31 cellular contexts compared by ENCODE assay signal in the genomic region with DNA sequence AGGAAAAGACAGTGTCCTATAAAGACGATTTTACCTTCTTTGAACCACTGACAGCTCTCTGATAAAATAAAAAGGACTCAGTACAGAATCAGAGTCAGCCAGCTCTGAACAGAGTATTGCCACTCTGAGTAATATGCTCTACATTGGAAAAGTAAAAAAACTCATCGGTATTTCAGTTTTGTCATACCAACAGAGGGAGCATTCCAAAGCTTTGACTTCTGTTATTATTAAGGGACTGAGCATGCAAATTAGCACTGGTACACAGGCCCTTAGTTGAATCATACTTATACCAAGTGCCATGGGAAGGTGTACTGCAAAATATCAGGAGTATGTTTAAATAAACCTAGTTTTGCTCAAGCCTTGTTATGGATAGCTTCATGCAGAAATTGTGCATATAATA.
DNase-seq lines count a peak whose midpoint lies in the region; ATAC-seq, FAIRE-seq and TF ChIP-seq lines count a peak whose summit lies in the region.
"Had no signal": no experiment of that assay in that cellular context is flagged by ENCODE, and none has a peak within 500 bp of the region (broad histone marks: within the 10 kb centered on the region; RNA-seq: fewer than 3 reads in every experiment).

No MANE protein-coding gene starts in this region.

- H3K36me3 ChIP-seq in GM23338 (ENCODE audit: insufficient read depth) (peaks cover under 1% of the 10 kb centered on the region; the same call in 1 of the 2 replicates), PC-3 (ENCODE audit: low read depth, low read length) (no peaks in the 10 kb centered on the region), bronchial epithelial cell (ENCODE audit: control insufficient read depth, insufficient read depth, low read length) (no peaks in the 10 kb centered on the region)
- H3K36me3 ChIP-seq: thyroid gland had no signal

- no peak overlapping the region for H3K4me3 ChIP-seq in GM23338
- H3K4me3 ChIP-seq in PC-3 (ENCODE audit: low read length) = no peak overlapping the region
- no peak overlapping the region for H3K4me3 ChIP-seq in bronchial epithelial cell (ENCODE audit: low read depth, low read length)
- H3K4me3 ChIP-seq: hepatocyte, thyroid gland had no signal

- H4K20me1 ChIP-seq in GM23338 (replicated peaks; ENCODE audit: insufficient read depth) (no peaks in the 10 kb centered on the region), PC-3 (ENCODE audit: low read length) (no peaks in the 10 kb centered on the region)

- H2AFZ ChIP-seq in GM23338 (peak overlapping the region; percentile 28; the same call in 1 of the 2 replicates), PC-3 (ENCODE audit: low read length) (no peak overlapping the region)
- H2AFZ ChIP-seq: hepatocyte, parathyroid adenoma had no signal

- 0 out of 2 replicates have a peak overlapping the region, but pooled peaks have one; percentile 11 for H3K27ac Mint-ChIP-seq in GM23338
- H3K27ac Mint-ChIP-seq in endothelial cell (ENCODE audit: unreplicated experiment) = no peak overlapping the region
- H3K27ac Mint-ChIP-seq: activated naive CD4-positive, alpha-beta T cell treated with anti-CD3 and anti-CD28 coated beads, Interleukin-2, amount 10 ng/mL, durations not matched to agents 7 days and 5 days; natural killer cell had no signal

- H3K9ac ChIP-seq in PC-3 (ENCODE audit: low read length) = no peak overlapping the region
- H3K9ac ChIP-seq: KMS-11, parathyroid adenoma had no signal

- H3K27me3 ChIP-seq in GM23338 (ENCODE audit: insufficient read depth) (no peaks in the 10 kb centered on the region), PC-3 (ENCODE audit: low read length) (no peaks in the 10 kb centered on the region), bronchial epithelial cell (ENCODE audit: control insufficient read depth, insufficient read depth, low read length) (no peaks in the 10 kb centered on the region)
- H3K27me3 ChIP-seq: hepatocyte, thyroid gland had no signal

- no TSS peak for BruUV-seq in PC-3 (replicated peaks; lab: Mats Ljungman, UMichigan)

- H3K4me1 Mint-ChIP-seq in GM23338 (no peaks in the 10 kb centered on the region), endothelial cell (ENCODE audit: unreplicated experiment) (no peaks in the 10 kb centered on the region)
- H3K4me1 Mint-ChIP-seq: activated naive CD4-positive, alpha-beta T cell treated with anti-CD3 and anti-CD28 coated beads, Interleukin-2, amount 10 ng/mL, durations not matched to agents 7 days and 5 days; natural killer cell had no signal

- H3K9me3 Mint-ChIP-seq in GM23338 (peaks cover 33% of the 10 kb centered on the region), endothelial cell (ENCODE audit: unreplicated experiment) (no peaks in the 10 kb centered on the region)

- ATAC-seq in GM23338 (no peak), PC-3 (no peak), GM19328 (IDR thresholded peaks at IDR 0.05; ENCODE audit: unreplicated experiment) (no peak)
- ATAC-seq: activated T-cell treated with anti-CD3 and anti-CD28 coated beads, Interleukin-2, amount 50 U/mL, for 4 hours; left ventricle myocardium superior; natural killer cell; sciatic nerve; stimulated activated naive CD8-positive, alpha-beta T cell treated with anti-CD3 and anti-CD28 coated beads, Interleukin-15, Interleukin-2, amounts not matched to agents 100 U/mL and 50 U/mL, for 24 hours had no signal

- no peak overlapping the region for H3K27ac ChIP-seq in GM23338 (ENCODE audit: low read depth)
- no peak overlapping the region for H3K27ac ChIP-seq in PC-3 (ENCODE audit: low read length)
- H3K27ac ChIP-seq: hepatocyte, KMS-11, parathyroid adenoma, thyroid gland had no signal

- POLR2A ChIA-PET in PC-3 (lab: Charles Lee; ENCODE audit: unreplicated experiment) = no interaction called here
- POLR2A ChIA-PET in HEK293T (lab: Yijun Ruan, JAX) = no interaction called here

- H3K9me3 ChIP-seq in PC-3 (ENCODE audit: low read length) = peaks cover 35% of the 10 kb centered on the region
- H3K9me3 ChIP-seq: thyroid gland had no signal

- CTCF ChIA-PET in PC-3 (lab: Charles Lee) = no interaction called here
- CTCF ChIA-PET in HEK293T (lab: Yijun Ruan, JAX) = no interaction called here

- H3F3A ChIP-seq in GM23338 (replicated peaks; ENCODE audit: low read depth) (no peaks in the 10 kb centered on the region), PC-3 (ENCODE audit: low read length, unreplicated experiment) (no peaks in the 10 kb centered on the region)

- no peak; a peak in 1 of 4 replicates for TF ChIP-seq CTCF in GM23338 (conservative IDR thresholded peaks at IDR 0.05; ENCODE audit: low read depth in 2 of 2)
- TF ChIP-seq CTCF in PC-3 (conservative IDR thresholded peaks at IDR 0.05; ENCODE audit: low read depth, low read length) = peak; percentile 19; the same call in 1 of the 2 replicates
- TF ChIP-seq CTCF in bronchial epithelial cell (IDR thresholded peaks at IDR 0.05; ENCODE audit: insufficient read depth, low read length, severe bottlenecking) = no peak
- TF ChIP-seq CTCF in endothelial cell (IDR thresholded peaks at IDR 0.05; ENCODE audit: unreplicated experiment) = no peak

- peaks cover 26% of the 10 kb centered on the region; the same call in 2 of the 3 replicates for H3K36me3 Mint-ChIP-seq in GM23338 (ENCODE audit: low read depth)
- H3K36me3 Mint-ChIP-seq in endothelial cell (ENCODE audit: low read depth, unreplicated experiment) = no peaks in the 10 kb centered on the region
- H3K36me3 Mint-ChIP-seq: activated naive CD4-positive, alpha-beta T cell treated with anti-CD3 and anti-CD28 coated beads, Interleukin-2, amount 10 ng/mL, durations not matched to agents 7 days and 5 days; natural killer cell had no signal

- H3K4me2 ChIP-seq in GM23338 (no peak overlapping the region), PC-3 (ENCODE audit: low read length) (no peak overlapping the region)
- H3K4me2 ChIP-seq: hepatocyte, KMS-11 had no signal

- intact Hi-C loops in PC-3 (cut with micrococcal nuclease) = no loop called here
- intact Hi-C loops in head of caudate nucleus (cut with DNase I) = no loop called here

- H3K79me2 ChIP-seq in GM23338 (replicated peaks; ENCODE audit: insufficient read depth) (no peaks in the 10 kb centered on the region), PC-3 (ENCODE audit: low read length) (no peaks in the 10 kb centered on the region)
- H3K79me2 ChIP-seq: hepatocyte, parathyroid adenoma had no signal

- no peak for FAIRE-seq in bronchial epithelial cell (lab: Jason Lieb, UNC)
- FAIRE-seq: GM12891 had no signal

- H3K4me1 ChIP-seq in GM23338 (ENCODE audit: insufficient read depth) (no peaks in the 10 kb centered on the region), PC-3 (ENCODE audit: insufficient read depth, low read length) (no peaks in the 10 kb centered on the region)
- H3K4me1 ChIP-seq: parathyroid adenoma, thyroid gland had no signal

- H3K4me3 Mint-ChIP-seq in GM23338 = no peak overlapping the region
- no peak overlapping the region for H3K4me3 Mint-ChIP-seq in endothelial cell (ENCODE audit: unreplicated experiment)
- H3K4me3 Mint-ChIP-seq: activated naive CD4-positive, alpha-beta T cell treated with anti-CD3 and anti-CD28 coated beads, Interleukin-2, amount 10 ng/mL, durations not matched to agents 7 days and 5 days; activated T-cell treated with anti-CD3 and anti-CD28 coated beads, Interleukin-2, amount 50 U/mL, for 4 hours; natural killer cell had no signal

- DNase-seq in GM23338 (ENCODE audit: low spot score) (no peak), PC-3 (peak; percentile 31), bronchial epithelial cell (ENCODE audit: low read depth) (peak; percentile 13), renal cortical epithelial cell (ENCODE audit: low read depth) (peak; percentile 32), HEK293T (ENCODE audit: extremely low spot score) (no peak), head of caudate nucleus (no peak), endothelial cell (ENCODE audit: low spot score) (no peak)
- DNase-seq: activated CD4-positive, alpha-beta T cell treated with anti-CD3 and anti-CD28 coated beads for 4 hours; activated CD8-positive, alpha-beta memory T cell treated with anti-CD3 and anti-CD28 coated beads for 24 hours; activated naive CD4-positive, alpha-beta T cell treated with anti-CD3 and anti-CD28 coated beads, Interleukin-2, amount 10 ng/mL, durations not matched to agents 7 days and 5 days; activated T-cell treated with anti-CD3 and anti-CD28 coated beads, Interleukin-2, amount 50 U/mL, for 4 hours; amygdala; C1 segment of cervical spinal cord; cerebellar nuclear complex; erythroblast; foreskin melanocyte; left ventricle myocardium superior; natural killer cell; NCI-H1694; NCI-H2171; NCI-H526; stimulated activated CD4-positive, alpha-beta T cell treated with anti-CD3 and anti-CD28 coated beads, Interleukin-15, amount 100 ng/mL, for 24 hours; stimulated activated naive CD8-positive, alpha-beta T cell treated with anti-CD3 and anti-CD28 coated beads, Interleukin-15, Interleukin-2, amounts not matched to agents 100 U/mL and 50 U/mL, for 24 hours; T-helper 2 cell; thyroid gland had no signal

- H3K27me3 Mint-ChIP-seq in GM23338 (ENCODE audit: insufficient read depth, low read depth, poor library complexity) = peaks cover 2% of the 10 kb centered on the region
- no peaks in the 10 kb centered on the region for H3K27me3 Mint-ChIP-seq in endothelial cell (ENCODE audit: unreplicated experiment)
- H3K27me3 Mint-ChIP-seq: activated naive CD4-positive, alpha-beta T cell treated with anti-CD3 and anti-CD28 coated beads, Interleukin-2, amount 10 ng/mL, durations not matched to agents 7 days and 5 days had no signal

- H3K9me2 ChIP-seq in GM23338 (ENCODE audit: insufficient read depth) = no peaks in the 10 kb centered on the region
- no peaks in the 10 kb centered on the region for H3K9me2 ChIP-seq in PC-3 (replicated peaks; ENCODE audit: low read length)

TF ChIP-seq in GM23338, 12 proteins besides CTCF, POLR2A, EP300 and RAD21 (continues in another document):
- no peak for TF ChIP-seq EZH2phosphoT487 (IDR thresholded peaks at IDR 0.05; ENCODE audit: unreplicated experiment)

TF ChIP-seq in HEK293T, 16 proteins besides CTCF, POLR2A, EP300 and RAD21:
- TF ChIP-seq SP1 (IDR thresholded peaks at IDR 0.05) (no peak), TARDBP (IDR thresholded peaks at IDR 0.05) (no peak), CTBP1 (IDR thresholded peaks at IDR 0.05; ENCODE audit: borderline replicate concordance) (no peak)

Comparison
In these comparisons a context has a peak if more than half of its experiments do, and no peak if none do; other contexts are left out.
1. DNase-seq: peak in PC-3 (single experiment), bronchial epithelial cell (single experiment) and renal cortical epithelial cell (single experiment); none in GM23338 (single experiment), HEK293T (single experiment), head of caudate nucleus (0 of 42) and endothelial cell (single experiment).